Comparison of ENCODE assay signal across 27 cellular contexts in the genomic region with DNA sequence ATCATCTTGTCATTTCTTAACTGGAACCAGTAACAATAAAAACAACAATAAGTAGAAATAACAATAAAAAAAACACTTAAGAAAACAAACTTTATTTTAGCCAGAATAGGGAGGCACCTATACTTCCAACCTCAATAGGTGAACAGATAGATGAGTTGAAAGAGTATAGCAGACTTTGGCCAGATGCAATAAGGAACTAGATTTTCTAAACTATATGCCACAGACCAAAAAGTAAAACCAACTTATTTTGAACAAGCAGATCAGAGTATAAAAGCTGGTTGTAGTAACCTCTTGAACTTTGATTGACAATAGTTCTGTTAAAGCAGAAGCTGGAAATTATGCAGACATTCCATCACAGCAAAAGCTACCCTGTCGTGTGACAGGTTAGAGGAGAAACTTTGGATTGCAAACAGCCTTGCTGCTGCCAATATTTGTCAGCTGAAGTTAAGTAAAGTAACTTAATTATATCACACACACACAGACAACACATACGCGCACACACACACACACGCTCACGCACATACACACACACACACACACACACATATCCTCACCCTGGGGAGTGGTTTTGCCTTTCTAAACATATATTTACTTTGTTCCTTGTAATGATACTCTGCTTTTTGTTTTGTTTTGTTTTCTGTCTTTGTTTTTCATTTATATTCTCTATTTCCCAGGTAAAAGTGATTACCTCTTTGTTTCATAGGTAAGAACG.
"Had no signal": no experiment of that assay in that cellular context is flagged by ENCODE, and none has a peak within 500 bp of the region (broad histone marks: within the 10 kb centered on the region; RNA-seq: fewer than 3 reads in every experiment).

No MANE protein-coding gene starts in this region.

- H3K27ac Mint-ChIP-seq: naive B cell; natural killer cell; nephron progenitor cell; stimulated activated naive CD8-positive, alpha-beta T cell treated with anti-CD3 and anti-CD28 coated beads, Interleukin-15, Interleukin-2, amounts not matched to agents 100 ng/mL and 50 ng/mL, for 24 hours; type B pancreatic cell had no signal

- H2AFZ ChIP-seq: parathyroid adenoma had no signal

- ATAC-seq: heart left ventricle, left cardiac atrium, left lung, lower lobe of right lung, natural killer cell, right cardiac atrium, sciatic nerve had no signal

- H3K4me3 Mint-ChIP-seq: naive B cell; natural killer cell; nephron progenitor cell; stimulated activated naive CD8-positive, alpha-beta T cell treated with anti-CD3 and anti-CD28 coated beads, Interleukin-15, Interleukin-2, amounts not matched to agents 100 ng/mL and 50 ng/mL, for 24 hours; type B pancreatic cell had no signal

- H3K27me3 Mint-ChIP-seq: naive B cell; stimulated activated naive CD8-positive, alpha-beta T cell treated with anti-CD3 and anti-CD28 coated beads, Interleukin-15, Interleukin-2, amounts not matched to agents 100 ng/mL and 50 ng/mL, for 24 hours; type B pancreatic cell had no signal

- H3K9ac ChIP-seq: parathyroid adenoma had no signal

- H3K9me3 ChIP-seq: lower lobe of right lung, neutrophil, suprapubic skin, thoracic aorta, tibial artery, uterus had no signal

- H3K27ac ChIP-seq: heart left ventricle, left lung, lower lobe of right lung, neutrophil, parathyroid adenoma, skin epidermis, suprapubic skin, thoracic aorta, tibial artery, uterus had no signal

- H3K4me3 ChIP-seq: heart left ventricle, left lung, lower lobe of right lung, skin epidermis, suprapubic skin, thoracic aorta, tibial artery, uterus had no signal

- H3K9me3 Mint-ChIP-seq: type B pancreatic cell had no signal

- H3K4me1 Mint-ChIP-seq: naive B cell, natural killer cell had no signal

- H3K79me2 ChIP-seq: parathyroid adenoma had no signal

- H3K27me3 ChIP-seq: heart left ventricle, left lung, neutrophil, suprapubic skin, tibial artery, uterus had no signal

- H3K36me3 Mint-ChIP-seq: naive B cell, type B pancreatic cell had no signal

- H3K36me3 ChIP-seq: heart left ventricle, left lung, lower lobe of right lung, neutrophil, suprapubic skin, thoracic aorta, tibial artery, uterus had no signal

- DNase-seq: heart left ventricle; kidney glomerular epithelial cell; left cardiac atrium; left lung; lower lobe of right lung; mammary epithelial cell; mesenchymal stem cell; naive B cell; natural killer cell; nephron progenitor cell; occipital lobe; right cardiac atrium; stimulated activated CD4-positive, alpha-beta T cell treated with anti-CD3 and anti-CD28 coated beads, Interleukin-12 subunit alpha, Interleukin-12 subunit beta, amount 100 ng/mL, for 4 hours; stimulated activated CD4-positive, alpha-beta T cell treated with anti-CD3 and anti-CD28 coated beads, Interleukin-15, amount 100 ng/mL, for 24 hours; stimulated activated CD4-positive, alpha-beta T cell treated with anti-CD3 and anti-CD28 coated beads, Interleukin-2, amount 100 ng/mL, for 24 hours; stimulated activated CD4-positive, alpha-beta T cell treated with anti-CD3 and anti-CD28 coated beads, Interleukin-4, amount 100 ng/mL, for 1 hour; stimulated activated naive CD4-positive, alpha-beta T cell; tibial artery; uterus had no signal

- H3K4me1 ChIP-seq: heart left ventricle, left lung, lower lobe of right lung, parathyroid adenoma, suprapubic skin, tibial artery, uterus had no signal
